In genomic region chr21:15281714-15282113, GRCh38 we compare ENCODE assay signal across 11 cellular contexts.
"Had no signal": no experiment of that assay in that cellular context is flagged by ENCODE, and none has a peak within 500 bp of the region (broad histone marks: within the 10 kb centered on the region; RNA-seq: fewer than 3 reads in every experiment).

No MANE protein-coding gene starts in this region.

- H3K9ac ChIP-seq: GM23248 had no signal

- ATAC-seq: GM23338, HCT116 had no signal

- H3K4me3 ChIP-seq: GM23248, GM23338, HAP-1 had no signal

- FAIRE-seq: H1, H54 had no signal

- H3K4me2 ChIP-seq: GM23338 had no signal

- H3K9me3 ChIP-seq: HAP-1 had no signal

- H2AFZ ChIP-seq: GM23248, GM23338 had no signal

- H3K27ac ChIP-seq: GM23248 had no signal

- H3K4me1 ChIP-seq: HAP-1 had no signal

- DNase-seq: GM23248, GOT3, H7, H9, HCEC 1CT, HFFc6 had no signal

- H3K36me3 ChIP-seq: HAP-1 had no signal
